Comparison of ENCODE assay signal across 11 cellular contexts in genomic region chr9:111909444-111909843, GRCh38. TPM values are rescaled to one million over a fixed set of nuclear protein-coding genes. Genes with fewer than 3 reads are reported as not detected.
DNase-seq lines count a peak whose midpoint lies in the region; ATAC-seq and TF ChIP-seq lines count a peak whose summit lies in the region.
"Had no signal": no experiment of that assay in that cellular context is flagged by ENCODE, and none has a peak within 500 bp of the region (broad histone marks: within the 10 kb centered on the region; RNA-seq: fewer than 3 reads in every experiment).

No MANE protein-coding gene starts in this region.

- H3K4me1 ChIP-seq in OCI-LY3 (ENCODE audit: low read length) = peaks cover 72% of the 10 kb centered on the region
- H3K4me1 ChIP-seq in naive thymus-derived CD4-positive, alpha-beta T cell (ENCODE audit: control insufficient read depth in 2 of 2, insufficient read depth in 2 of 2, low read length in 2 of 2) = peaks cover 42 to 57% of the 10 kb centered on the region in 2 donors

- H3K36me3 ChIP-seq in OCI-LY3 (replicated peaks; ENCODE audit: low read depth, low read length) = peaks cover 22% of the 10 kb centered on the region
- no peaks in the 10 kb centered on the region for H3K36me3 ChIP-seq in naive thymus-derived CD4-positive, alpha-beta T cell (ENCODE audit: control insufficient read depth in 2 of 3, insufficient read depth in 3 of 3, low read length in 3 of 3)

- no peaks in the 10 kb centered on the region for H3K27me3 Mint-ChIP-seq in naive thymus-derived CD4-positive, alpha-beta T cell

- no peak overlapping the region for H3K27ac ChIP-seq in OCI-LY3 (ENCODE audit: low read length)
- H3K27ac ChIP-seq in naive thymus-derived CD4-positive, alpha-beta T cell (ENCODE audit: low read depth, low read length) = no peak overlapping the region

- H3K9ac ChIP-seq in OCI-LY3 (ENCODE audit: low read length) = no peak overlapping the region

- peak overlapping the region; percentile 49 for H3K4me2 ChIP-seq in OCI-LY3 (ENCODE audit: low read length)

- H4K20me1 ChIP-seq in OCI-LY3 (ENCODE audit: insufficient read depth, low read length) = peaks cover 97% of the 10 kb centered on the region

- no peak overlapping the region for H2AFZ ChIP-seq in OCI-LY3 (ENCODE audit: low read depth, low read length)

- peak; percentile 0 for DNase-seq in HCEC 1CT
- no peak for DNase-seq in naive thymus-derived CD4-positive, alpha-beta T cell
- no peak for DNase-seq in activated CD8-positive, alpha-beta memory T cell treated with anti-CD3 and anti-CD28 coated beads, Interleukin-2, amount 50 U/mL, for 4 hours
- DNase-seq in cerebellum (ENCODE audit: low spot score) = no peak
- no peak for DNase-seq in DMS79 treated with DMSO at 0.1 percent for 48 hours (lab: John Stamatoyannopoulos, UW)
- DNase-seq: hippocampal formation, NCI-H2227 treated with DMSO at 0.1 percent for 48 hours had no signal

- POLR2A ChIA-PET in naive thymus-derived CD4-positive, alpha-beta T cell (lab: Charles Lee) = no interaction called here

- intact Hi-C loops in naive thymus-derived CD4-positive, alpha-beta T cell (cut with micrococcal nuclease) = no loop called here

- CTCF ChIA-PET in naive thymus-derived CD4-positive, alpha-beta T cell (lab: Charles Lee) = interaction anchor here (0.7 kb wide), 1 partner anchor 126 kb away, joined by 3 read pairs; no protein-coding TSS in a partner anchor

- peak overlapping the region in 9 of 10 donors; percentile 5 to 77 (median 49) for H3K4me3 Mint-ChIP-seq in naive thymus-derived CD4-positive, alpha-beta T cell
- H3K4me3 Mint-ChIP-seq: neural crest cell had no signal

- TF ChIP-seq CTCF in OCI-LY3 (IDR thresholded peaks at IDR 0.05; ENCODE audit: low read depth, low read length) = no peak

- no peaks in the 10 kb centered on the region for H3K9me3 Mint-ChIP-seq in naive thymus-derived CD4-positive, alpha-beta T cell
- H3K9me3 Mint-ChIP-seq: neural crest cell had no signal

- no peaks in the 10 kb centered on the region for H3K27me3 ChIP-seq in OCI-LY3 (ENCODE audit: low read depth, low read length)
- H3K27me3 ChIP-seq in naive thymus-derived CD4-positive, alpha-beta T cell (ENCODE audit: control insufficient read depth in 2 of 2, insufficient read depth in 2 of 2, low read length in 2 of 2) = no peaks in the 10 kb centered on the region

- ATAC-seq in GM18498 (IDR thresholded peaks at IDR 0.05; ENCODE audit: unreplicated experiment) = peak; percentile 42
- ATAC-seq in naive thymus-derived CD4-positive, alpha-beta T cell = peak; percentile 47
- ATAC-seq in HG03439 (IDR thresholded peaks at IDR 0.05; ENCODE audit: unreplicated experiment) = no peak

- peaks cover 69 to 100% (median 95%) of the 10 kb centered on the region in 7 donors for H3K4me1 Mint-ChIP-seq in naive thymus-derived CD4-positive, alpha-beta T cell

- peaks cover 99% of the 10 kb centered on the region for H3K79me2 ChIP-seq in OCI-LY3 (ENCODE audit: low read length)

- H3K36me3 Mint-ChIP-seq in naive thymus-derived CD4-positive, alpha-beta T cell = peaks cover 0 to 19% (median 5%) of the 10 kb centered on the region in 5 donors

- H3K4me3 ChIP-seq in OCI-LY3 (ENCODE audit: low read length) = peak overlapping the region; percentile 11; the same call in 1 of the 2 replicates
- no peak overlapping the region for H3K4me3 ChIP-seq in naive thymus-derived CD4-positive, alpha-beta T cell (ENCODE audit: low read length)

- no peaks in the 10 kb centered on the region for H3K9me3 ChIP-seq in OCI-LY3 (ENCODE audit: insufficient read depth, low read length)
- H3K9me3 ChIP-seq in naive thymus-derived CD4-positive, alpha-beta T cell (ENCODE audit: control insufficient read depth in 2 of 3, low read length in 3 of 3) = no peaks in the 10 kb centered on the region

- peak overlapping the region in 7 of 9 donors; percentile 16 to 77 (median 40) for H3K27ac Mint-ChIP-seq in naive thymus-derived CD4-positive, alpha-beta T cell

RNA-seq across cellular contexts. Expression of gene UGCG, which starts 12.8 kb away (rescaled TPM):
- 10 to 100 TPM; 21.1 to 40.9 (median 24.5) TPM for total RNA-seq in naive thymus-derived CD4-positive, alpha-beta T cell
- 10 to 100 TPM in 1 of 2 donors, 1 to 10 TPM in 1; 10.0 to 13.8 TPM for polyA plus RNA-seq in naive thymus-derived CD4-positive, alpha-beta T cell
- 47.1 TPM for total RNA-seq in cerebellum
